Comparison of ENCODE assay signal across 8 cellular contexts in genomic region chr2:189783451-189783926, GRCh38. TPM values are rescaled to one million over a fixed set of nuclear protein-coding genes. Genes with fewer than 3 reads are reported as not detected.
DNase-seq lines count a peak whose midpoint lies in the region; ATAC-seq and TF ChIP-seq lines count a peak whose summit lies in the region.

No MANE protein-coding gene starts in this region.

- H3K27ac ChIP-seq in KOPT-K1 (ENCODE audit: low read depth, low read length, poor library complexity, severe bottlenecking) = peak overlapping the region; percentile 80

- peak overlapping the region; percentile 93 for H3K27ac Mint-ChIP-seq in activated CD4-positive, alpha-beta memory T cell treated with anti-CD3 and anti-CD28 coated beads, Interleukin-2, amount 10 ng/mL, durations not matched to agents 7 days and 5 days
- H3K27ac Mint-ChIP-seq in glutamatergic neuron (ENCODE audit: unreplicated experiment) = peak overlapping the region; percentile 82

- ATAC-seq in GM21825 (IDR thresholded peaks at IDR 0.05; ENCODE audit: unreplicated experiment) = peak; percentile 10

- CTCF ChIA-PET in activated CD4-positive, alpha-beta memory T cell treated with anti-CD3 and anti-CD28 coated beads, Interleukin-2, amount 10 ng/mL, durations not matched to agents 7 days and 5 days (lab: Charles Lee) = interaction anchor here (0.7 to 2.3 kb wide), 5 partner anchors 15 to 124 kb away, joined by 3 to 25 read pairs (median 3); partner anchors contain the start of genes ASNSD1 and OSGEPL1

- H3K36me3 Mint-ChIP-seq in activated CD4-positive, alpha-beta memory T cell treated with anti-CD3 and anti-CD28 coated beads, Interleukin-2, amount 10 ng/mL, durations not matched to agents 7 days and 5 days (ENCODE audit: low read depth) = peaks cover 71% of the 10 kb centered on the region
- H3K36me3 Mint-ChIP-seq in glutamatergic neuron (ENCODE audit: unreplicated experiment) = no peaks in the 10 kb centered on the region

- no peaks in the 10 kb centered on the region for H3K9me3 ChIP-seq in KOPT-K1 (ENCODE audit: insufficient read depth, low read length, poor library complexity, severe bottlenecking)

- H3K4me1 Mint-ChIP-seq in activated CD4-positive, alpha-beta memory T cell treated with anti-CD3 and anti-CD28 coated beads, Interleukin-2, amount 10 ng/mL, durations not matched to agents 7 days and 5 days = peaks cover 62% of the 10 kb centered on the region
- H3K4me1 Mint-ChIP-seq in glutamatergic neuron (ENCODE audit: low read depth, unreplicated experiment) = peaks cover 17% of the 10 kb centered on the region

- POLR2A ChIA-PET in activated CD4-positive, alpha-beta memory T cell treated with anti-CD3 and anti-CD28 coated beads, Interleukin-2, amount 10 ng/mL, durations not matched to agents 7 days and 5 days (lab: Charles Lee) = interaction anchor here (0.6 to 8.8 kb wide), 14 partner anchors 8 to 867 kb away, joined by 3 to 104 read pairs (median 4); partner anchors contain the start of genes ANKAR, OSGEPL1 and WDR75

- H3K36me3 ChIP-seq in KOPT-K1 (ENCODE audit: insufficient read depth, low read length) = peaks cover 54% of the 10 kb centered on the region

- no peaks in the 10 kb centered on the region for H3K9me3 Mint-ChIP-seq in activated CD4-positive, alpha-beta memory T cell treated with anti-CD3 and anti-CD28 coated beads, Interleukin-2, amount 10 ng/mL, durations not matched to agents 7 days and 5 days
- H3K9me3 Mint-ChIP-seq in glutamatergic neuron (ENCODE audit: unreplicated experiment) = peaks cover 2% of the 10 kb centered on the region

- no peak for TF ChIP-seq CTCF in glutamatergic neuron (IDR thresholded peaks at IDR 0.05; ENCODE audit: partially characterized antibody, unreplicated experiment)

- DNase-seq in NCI-H1105 treated with DMSO at 0.1 percent for 48 hours (lab: John Stamatoyannopoulos, UW) = peak; percentile 42
- no peak for DNase-seq in NCI-H1105 (lab: John Stamatoyannopoulos, UW)
- DNase-seq in activated CD4-positive, alpha-beta memory T cell treated with anti-CD3 and anti-CD28 coated beads, Interleukin-2, amount 10 ng/mL, durations not matched to agents 7 days and 5 days = no peak
- DNase-seq in glutamatergic neuron = no peak
- peak; percentile 56 for DNase-seq in pons (ENCODE audit: low spot score)
- no peak for DNase-seq in SHP77 treated with DMSO at 0.1 percent for 48 hours (lab: John Stamatoyannopoulos, UW)

- peak overlapping the region; percentile 93 for H3K4me3 Mint-ChIP-seq in activated CD4-positive, alpha-beta memory T cell treated with anti-CD3 and anti-CD28 coated beads, Interleukin-2, amount 10 ng/mL, durations not matched to agents 7 days and 5 days
- H3K4me3 Mint-ChIP-seq in glutamatergic neuron (ENCODE audit: unreplicated experiment) = peak overlapping the region; percentile 96

- no peaks in the 10 kb centered on the region for H3K27me3 Mint-ChIP-seq in activated CD4-positive, alpha-beta memory T cell treated with anti-CD3 and anti-CD28 coated beads, Interleukin-2, amount 10 ng/mL, durations not matched to agents 7 days and 5 days
- no peaks in the 10 kb centered on the region for H3K27me3 Mint-ChIP-seq in glutamatergic neuron (ENCODE audit: unreplicated experiment)

RNA-seq across cellular contexts. Expression of gene ORMDL1, which starts 0.7 kb away (rescaled TPM):
- total RNA-seq in activated CD4-positive, alpha-beta memory T cell treated with anti-CD3 and anti-CD28 coated beads, Interleukin-2, amount 10 ng/mL, durations not matched to agents 7 days and 5 days = 10 to 100 TPM; 87.4 to 89.4 TPM
- 55.1 TPM for total RNA-seq in glutamatergic neuron (ENCODE audit: unreplicated experiment)

RNA-seq across cellular contexts. Expression of gene PMS1, which starts 0.8 kb away (rescaled TPM):
- total RNA-seq in activated CD4-positive, alpha-beta memory T cell treated with anti-CD3 and anti-CD28 coated beads, Interleukin-2, amount 10 ng/mL, durations not matched to agents 7 days and 5 days = 10 to 100 TPM; 24.6 to 26.4 TPM
- 45.0 TPM for total RNA-seq in glutamatergic neuron (ENCODE audit: unreplicated experiment)

RNA-seq across cellular contexts. Expression of gene OSGEPL1, which starts 20.9 kb away (rescaled TPM):
- total RNA-seq in activated CD4-positive, alpha-beta memory T cell treated with anti-CD3 and anti-CD28 coated beads, Interleukin-2, amount 10 ng/mL, durations not matched to agents 7 days and 5 days = 1 to 10 TPM; 8.0 TPM
- 12.5 TPM for total RNA-seq in glutamatergic neuron (ENCODE audit: unreplicated experiment)

Comparison
In these comparisons a context has a peak if more than half of its experiments do, and no peak if none do; other contexts are left out.
1. DNase-seq: peak in NCI-H1105 treated with DMSO at 0.1 percent for 48 hours (single experiment) and pons (single experiment); none in NCI-H1105 (single experiment), activated CD4-positive, alpha-beta memory T cell treated with anti-CD3 and anti-CD28 coated beads, Interleukin-2, amount 10 ng/mL, durations not matched to agents 7 days and 5 days (single experiment), glutamatergic neuron (single experiment) and SHP77 treated with DMSO at 0.1 percent for 48 hours (single experiment).